23 cellular contexts compared by ENCODE assay signal in the genomic region with DNA sequence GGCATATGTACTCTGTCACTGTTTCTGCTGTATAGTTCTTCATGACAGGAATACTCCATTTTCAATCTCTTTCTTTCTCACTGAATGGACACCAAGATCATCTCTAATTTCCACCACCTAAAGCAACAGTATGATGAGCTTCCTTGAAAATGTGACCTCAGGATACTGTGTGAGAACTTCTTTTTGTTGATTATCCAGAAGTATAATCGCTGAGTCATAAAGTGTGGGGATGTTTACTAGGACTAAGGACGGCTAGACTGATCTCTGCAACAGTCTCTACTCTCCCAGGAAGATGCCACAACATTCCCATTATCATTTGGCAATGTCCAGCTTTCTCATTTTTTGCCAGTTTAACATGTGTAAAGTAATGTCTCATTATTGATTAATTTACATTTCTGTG.
A peak's percentile ranks its signal among the peaks of the same experiment; 100 is the strongest.
DNase-seq lines count a peak whose midpoint lies in the region; TF ChIP-seq lines count a peak whose summit lies in the region.
"Had no signal": no experiment of that assay in that cellular context is flagged by ENCODE, and none has a peak within 500 bp of the region (broad histone marks: within the 10 kb centered on the region; RNA-seq: fewer than 3 reads in every experiment).

No MANE protein-coding gene starts in this region.

- in situ Hi-C loops in brain microvascular endothelial cell (cut with HindIII; ENCODE audit: low pct_ligation_motif_present, low sequenced_read_pairs), result no loop called here

- H3K27me3 ChIP-seq in ACC112 (ENCODE audit: insufficient read depth, low read length) (no peaks in the 10 kb centered on the region), brain microvascular endothelial cell (replicated peaks) (no peaks in the 10 kb centered on the region), tibial artery (no peaks in the 10 kb centered on the region)
- H3K27me3 ChIP-seq: gastrocnemius medialis, left lung, upper lobe of left lung had no signal

- peak; percentile 2 for DNase-seq in HT-29 (ENCODE audit: low spot score)
- peak; percentile 55 for DNase-seq in brain microvascular endothelial cell
- peak; percentile 36 to 59 for DNase-seq in foreskin fibroblast
- no peak for DNase-seq in tibial artery
- no peak for DNase-seq in foreskin melanocyte
- DNase-seq in NCI-H510A treated with DMSO at 0.1 percent for 48 hours (lab: John Stamatoyannopoulos, UW), result no peak
- DNase-seq in activated CD4-positive, alpha-beta memory T cell treated with anti-CD3 and anti-CD28 coated beads for 36 hours, result no peak
- DNase-seq: activated naive CD8-positive, alpha-beta T cell treated with anti-CD3 and anti-CD28 coated beads, Interleukin-2, amount 50 U/mL, for 24 hours; CD8-positive, alpha-beta T cell; cerebellar nuclear complex; effector memory CD8-positive, alpha-beta T cell; gastrocnemius medialis; H9; Karpas-422; left lung; NCI-H1417 treated with DMSO at 0.1 percent for 48 hours; NCI-H526 treated with DMSO at 0.1 percent for 48 hours; retina; stimulated activated naive CD8-positive, alpha-beta T cell treated with anti-CD3 and anti-CD28 coated beads, Interleukin-15, amount 100 ng/mL, for 72 hours; T-helper 2 cell; upper lobe of left lung had no signal

- no peaks in the 10 kb centered on the region for H3K4me1 Mint-ChIP-seq in activated CD4-positive, alpha-beta memory T cell treated with anti-CD3 and anti-CD28 coated beads for 36 hours (ENCODE audit: low read depth)
- H3K4me1 Mint-ChIP-seq: activated naive CD8-positive, alpha-beta T cell treated with anti-CD3 and anti-CD28 coated beads, Interleukin-2, amount 50 U/mL, for 24 hours; stimulated activated naive CD8-positive, alpha-beta T cell treated with anti-CD3 and anti-CD28 coated beads, Interleukin-15, amount 100 ng/mL, for 72 hours had no signal

- CTCF ChIA-PET in activated CD4-positive, alpha-beta memory T cell treated with anti-CD3 and anti-CD28 coated beads for 36 hours (lab: Charles Lee), result no interaction called here

- H3K27ac ChIP-seq in ACC112 (ENCODE audit: low read depth, low read length), result peak overlapping the region; percentile 50; the same call in 1 of the 2 replicates
- H3K27ac ChIP-seq in brain microvascular endothelial cell, result peak overlapping the region; percentile 28
- H3K27ac ChIP-seq in tibial artery, result no peak overlapping the region
- H3K27ac ChIP-seq: gastrocnemius medialis, left lung, upper lobe of left lung had no signal

- no peak overlapping the region for H3K4me3 Mint-ChIP-seq in activated CD4-positive, alpha-beta memory T cell treated with anti-CD3 and anti-CD28 coated beads for 36 hours
- H3K4me3 Mint-ChIP-seq: activated naive CD8-positive, alpha-beta T cell treated with anti-CD3 and anti-CD28 coated beads, Interleukin-2, amount 50 U/mL, for 24 hours; CD8-positive, alpha-beta T cell; effector memory CD8-positive, alpha-beta T cell; H9; stimulated activated naive CD8-positive, alpha-beta T cell treated with anti-CD3 and anti-CD28 coated beads, Interleukin-15, amount 100 ng/mL, for 72 hours had no signal

- no peak overlapping the region for H3K27ac Mint-ChIP-seq in activated CD4-positive, alpha-beta memory T cell treated with anti-CD3 and anti-CD28 coated beads for 36 hours
- H3K27ac Mint-ChIP-seq: activated naive CD8-positive, alpha-beta T cell treated with anti-CD3 and anti-CD28 coated beads, Interleukin-2, amount 50 U/mL, for 24 hours; activated T-helper 2 cell treated with anti-CD3 and anti-CD28 coated beads, Interferon-gamma antibody, Interleukin-2, Interleukin-4, amounts not matched to agents 10 μg/mL and 5 μg/mL and 100 μg/mL, durations not matched to agents 14 hours and 24 hours and 36 hours; CD8-positive, alpha-beta T cell; effector memory CD8-positive, alpha-beta T cell; H9; stimulated activated naive CD8-positive, alpha-beta T cell treated with anti-CD3 and anti-CD28 coated beads, Interleukin-15, amount 100 ng/mL, for 72 hours had no signal

- no peaks in the 10 kb centered on the region for H3K9me3 ChIP-seq in tibial artery
- H3K9me3 ChIP-seq: gastrocnemius medialis, left lung, upper lobe of left lung had no signal

- peak overlapping the region; percentile 57 for H2AFZ ChIP-seq in ACC112 (ENCODE audit: low read length, unreplicated experiment)

- H3K4me3 ChIP-seq in ACC112 (ENCODE audit: low read depth, low read length) (no peak overlapping the region), brain microvascular endothelial cell (ENCODE audit: low read depth, low read length) (no peak overlapping the region), foreskin fibroblast (ENCODE audit: low read depth in 1 of 2, low read length in 2 of 2) (no peak overlapping the region), tibial artery (no peak overlapping the region)
- H3K4me3 ChIP-seq: gastrocnemius medialis, left lung, upper lobe of left lung had no signal

- intact Hi-C loops in tibial artery (cut with DNase I; ENCODE audit: low total_unique reads), result no loop called here
- intact Hi-C loops in activated CD4-positive, alpha-beta memory T cell treated with anti-CD3 and anti-CD28 coated beads for 36 hours (cut with micrococcal nuclease), result no loop called here

- TF ChIP-seq CTCF in brain microvascular endothelial cell (IDR thresholded peaks at IDR 0.05; ENCODE audit: low read depth, low read length, missing control alignments) (no peak), foreskin fibroblast (IDR thresholded peaks at IDR 0.05; ENCODE audit: low read depth, low read length) (no peak), tibial artery (IDR thresholded peaks at IDR 0.05) (no peak)

- POLR2A ChIA-PET in activated CD4-positive, alpha-beta memory T cell treated with anti-CD3 and anti-CD28 coated beads for 36 hours (lab: Charles Lee), result no interaction called here

- H3K36me3 Mint-ChIP-seq in activated CD4-positive, alpha-beta memory T cell treated with anti-CD3 and anti-CD28 coated beads for 36 hours, result no peaks in the 10 kb centered on the region
- H3K36me3 Mint-ChIP-seq: CD8-positive, alpha-beta T cell had no signal

- no peaks in the 10 kb centered on the region for H3K79me2 ChIP-seq in ACC112 (ENCODE audit: control insufficient read depth, insufficient read depth, low read length, unreplicated experiment)

- no peaks in the 10 kb centered on the region for H3K27me3 Mint-ChIP-seq in activated CD4-positive, alpha-beta memory T cell treated with anti-CD3 and anti-CD28 coated beads for 36 hours
- H3K27me3 Mint-ChIP-seq: effector memory CD8-positive, alpha-beta T cell; stimulated activated naive CD8-positive, alpha-beta T cell treated with anti-CD3 and anti-CD28 coated beads, Interleukin-15, amount 100 ng/mL, for 72 hours had no signal

- H3K36me3 ChIP-seq in ACC112 (ENCODE audit: insufficient read depth, low read length) (no peaks in the 10 kb centered on the region), brain microvascular endothelial cell (replicated peaks) (no peaks in the 10 kb centered on the region), tibial artery (no peaks in the 10 kb centered on the region)
- H3K36me3 ChIP-seq: gastrocnemius medialis, left lung, upper lobe of left lung had no signal

- peaks cover 38% of the 10 kb centered on the region for H3K4me1 ChIP-seq in ACC112 (ENCODE audit: control insufficient read depth, insufficient read depth, low read length, unreplicated experiment)
- H3K4me1 ChIP-seq in tibial artery, result peaks cover 0 to 9% (median 0%) of the 10 kb centered on the region in 4 donors
- H3K4me1 ChIP-seq: gastrocnemius medialis, left lung, upper lobe of left lung had no signal

- peaks cover 2% of the 10 kb centered on the region for H3K9me3 Mint-ChIP-seq in activated CD4-positive, alpha-beta memory T cell treated with anti-CD3 and anti-CD28 coated beads for 36 hours
- H3K9me3 Mint-ChIP-seq: activated naive CD8-positive, alpha-beta T cell treated with anti-CD3 and anti-CD28 coated beads, Interleukin-2, amount 50 U/mL, for 24 hours; activated T-helper 2 cell treated with anti-CD3 and anti-CD28 coated beads, Interferon-gamma antibody, Interleukin-2, Interleukin-4, amounts not matched to agents 10 μg/mL and 5 μg/mL and 100 μg/mL, durations not matched to agents 14 hours and 24 hours and 36 hours; CD8-positive, alpha-beta T cell; effector memory CD8-positive, alpha-beta T cell; H9; stimulated activated naive CD8-positive, alpha-beta T cell treated with anti-CD3 and anti-CD28 coated beads, Interleukin-15, amount 100 ng/mL, for 72 hours had no signal

Comparison
In these comparisons a context has a peak if more than half of its experiments do, and no peak if none do; other contexts are left out.
1. H3K27ac ChIP-seq: peak in ACC112 (single experiment) and brain microvascular endothelial cell (single experiment); none in tibial artery (0 of 2).
2. DNase-seq: peak in HT-29 (single experiment), brain microvascular endothelial cell (single experiment) and foreskin fibroblast (2 of 2); none in tibial artery (0 of 2), foreskin melanocyte (single experiment), NCI-H510A treated with DMSO at 0.1 percent for 48 hours (single experiment) and activated CD4-positive, alpha-beta memory T cell treated with anti-CD3 and anti-CD28 coated beads for 36 hours (single experiment).